Comparison of ENCODE assay signal across 8 cellular contexts in the genomic region with DNA sequence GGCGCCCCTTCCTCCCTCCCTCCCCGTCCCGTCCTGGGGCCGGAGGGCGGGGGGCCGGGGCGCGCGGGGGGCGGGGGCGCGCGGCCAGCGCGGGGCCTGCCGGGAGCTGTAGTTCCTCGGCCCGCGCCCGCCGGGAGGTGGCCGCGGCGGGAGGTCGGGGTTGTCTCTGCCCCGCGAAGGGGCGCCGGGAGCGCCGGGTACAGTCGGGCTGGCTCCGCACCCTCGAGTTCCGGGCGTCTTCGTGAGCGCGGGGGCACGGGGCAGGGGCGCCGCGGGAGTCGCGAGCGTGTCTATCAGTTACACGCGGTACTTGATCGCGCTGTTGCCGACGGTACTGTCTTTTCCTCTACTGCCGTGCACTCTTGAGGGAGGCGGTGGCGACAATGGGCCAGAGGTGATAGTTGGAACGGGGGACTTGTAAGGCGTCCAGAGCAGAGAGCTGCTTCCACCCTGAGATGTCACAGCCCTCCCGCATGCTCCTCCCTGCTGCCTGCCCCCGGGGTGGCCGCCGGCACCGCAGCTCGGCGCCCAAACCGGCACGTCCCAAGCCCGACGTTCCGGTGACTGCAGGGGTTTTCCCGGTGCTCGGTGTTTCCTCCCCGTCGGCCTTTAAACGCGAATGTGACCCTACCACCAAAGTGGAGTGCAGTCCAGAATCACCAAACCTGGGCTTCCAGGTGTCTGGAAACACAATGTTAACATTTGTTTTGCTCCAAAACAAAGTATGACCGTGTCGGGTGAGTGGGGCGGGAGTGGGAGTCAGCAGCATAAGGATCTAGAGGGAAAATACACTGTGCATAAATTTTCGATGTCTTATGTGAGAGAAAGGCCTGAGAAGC. TPM values are rescaled to one million over a fixed set of nuclear protein-coding genes. Genes with fewer than 3 reads are reported as not detected.
DNase-seq lines count a peak whose midpoint lies in the region; ATAC-seq, FAIRE-seq and TF ChIP-seq lines count a peak whose summit lies in the region.

Gene PRKD3, minus strand, starts transcription at position 48 of the 839 bp plus-strand sequence. CDS start 8,309 bp downstream, outside the sequence.

- TSS peak; percentile 11 for BruUV-seq in endothelial cell of umbilical vein (replicated peaks; lab: Mats Ljungman, UMichigan)

- dilution Hi-C loops in endothelial cell of umbilical vein (cut with MboI; ENCODE audit: extremely low pct_ligation_motif_present, low sequenced_read_pairs), result no loop called here

- no peaks in the 10 kb centered on the region for H3K36me3 ChIP-seq in endothelial cell of umbilical vein (ENCODE audit: control insufficient read depth in 2 of 2, extremely low read depth in 1 of 2, insufficient read depth in 2 of 2, low read length in 2 of 2)

- CTCF ChIA-PET in endothelial cell of umbilical vein (lab: Charles Lee), result interaction anchor here (0.6 to 1.6 kb wide), 7 partner anchors 12 to 950 kb away, joined by 3 to 5 read pairs (median 3); no protein-coding TSS in a partner anchor

- peak within 1 kb of the TSS; percentile 92 for H3K27ac Mint-ChIP-seq in stimulated activated effector memory CD8-positive, alpha-beta T cell treated with anti-CD3 and anti-CD28 coated beads, Interleukin-12 subunit alpha, Interleukin-12 subunit beta, amount 100 ng/mL, for 72 hours

- no peaks in the 10 kb centered on the region for H3K9me1 ChIP-seq in endothelial cell of umbilical vein (replicated peaks; ENCODE audit: control insufficient read depth, extremely low read depth, insufficient read depth, low read length)

- peak; percentile 60 for ATAC-seq in GM18867 (IDR thresholded peaks at IDR 0.05; ENCODE audit: unreplicated experiment)
- ATAC-seq in HG03095 (IDR thresholded peaks at IDR 0.05; ENCODE audit: unreplicated experiment), result peak; percentile 66
- ATAC-seq in stimulated activated effector memory CD8-positive, alpha-beta T cell treated with anti-CD3 and anti-CD28 coated beads, Interleukin-12 subunit alpha, Interleukin-12 subunit beta, amount 100 ng/mL, for 72 hours, result peak; percentile 87

- peak within 1 kb of the TSS; percentile 64 for H3K27ac ChIP-seq in endothelial cell of umbilical vein (ENCODE audit: insufficient read depth, low read depth, low read length)

- H3K4me2 ChIP-seq in endothelial cell of umbilical vein (ENCODE audit: insufficient read depth, low read length), result peak within 1 kb of the TSS; percentile 97

- H3K4me1 Mint-ChIP-seq in stimulated activated effector memory CD8-positive, alpha-beta T cell treated with anti-CD3 and anti-CD28 coated beads, Interleukin-12 subunit alpha, Interleukin-12 subunit beta, amount 100 ng/mL, for 72 hours, result peaks cover 28% of the 10 kb centered on the region

- peaks cover 27% of the 10 kb centered on the region for H3K4me1 ChIP-seq in endothelial cell of umbilical vein (ENCODE audit: control insufficient read depth, extremely low read depth, insufficient read depth, low read length)
- H3K4me1 ChIP-seq in mononuclear cell (ENCODE audit: insufficient read depth, low read length), result peaks cover 33% of the 10 kb centered on the region

- peak within 1 kb of the TSS; percentile 97 to 99 (median 98) for H3K4me3 ChIP-seq in endothelial cell of umbilical vein (replicated peaks in 1 of 3; ENCODE audit: insufficient read depth in 1 of 3, low read depth in 1 of 3, low read length in 3 of 3)
- H3K4me3 ChIP-seq in mononuclear cell (ENCODE audit: low read length), result peak within 1 kb of the TSS; percentile 68

- peak; percentile 31 for FAIRE-seq in endothelial cell of umbilical vein (lab: Jason Lieb, UNC)

- no peak for TF ChIP-seq POLR2A in endothelial cell of umbilical vein (IDR thresholded peaks at IDR 0.05; ENCODE audit: low read depth, low read length)

- POLR2A ChIA-PET in endothelial cell of umbilical vein (lab: Charles Lee), result interaction anchor here (0.9 to 1.3 kb wide), 2 partner anchors 18 to 42 kb away, joined by 3 read pairs; no protein-coding TSS in a partner anchor

- H3K9me3 ChIP-seq in endothelial cell of umbilical vein (replicated peaks; ENCODE audit: control insufficient read depth, insufficient read depth, low read length), result no peaks in the 10 kb centered on the region
- no peaks in the 10 kb centered on the region for H3K9me3 ChIP-seq in mononuclear cell (ENCODE audit: low read depth, low read length)

- no peaks in the 10 kb centered on the region for H3K9me3 Mint-ChIP-seq in stimulated activated effector memory CD8-positive, alpha-beta T cell treated with anti-CD3 and anti-CD28 coated beads, Interleukin-12 subunit alpha, Interleukin-12 subunit beta, amount 100 ng/mL, for 72 hours

- H3K9ac ChIP-seq in endothelial cell of umbilical vein (replicated peaks; ENCODE audit: extremely low read depth, insufficient read depth, low read length), result peak within 1 kb of the TSS; percentile 93

- TF ChIP-seq CTCF in endothelial cell of umbilical vein (IDR thresholded peaks at IDR 0.05; ENCODE audit: extremely low read depth in 1 of 2, insufficient read depth in 1 of 2, low read depth in 1 of 2, low read length in 2 of 2), result no peak

- H4K20me1 ChIP-seq in endothelial cell of umbilical vein (replicated peaks; ENCODE audit: control insufficient read depth, extremely low read depth, insufficient read depth, low read length), result peaks cover 2% of the 10 kb centered on the region

- H3K27me3 ChIP-seq in endothelial cell of umbilical vein (ENCODE audit: control insufficient read depth in 2 of 2, insufficient read depth in 2 of 2, low read length in 2 of 2), result no peaks in the 10 kb centered on the region
- H3K27me3 ChIP-seq in mononuclear cell (ENCODE audit: insufficient read depth, low read length), result no peaks in the 10 kb centered on the region

- DNase-seq in AG08395 (ENCODE audit: low spot score), result peak; percentile 78
- peak; percentile 50 for DNase-seq in NCI-H774 (lab: John Stamatoyannopoulos, UW)
- peak; percentile 81 for DNase-seq in activated CD8-positive, alpha-beta memory T cell treated with anti-CD3 and anti-CD28 coated beads, Interleukin-2, amount 50 U/mL, for 48 hours
- DNase-seq in endothelial cell of umbilical vein (ENCODE audit: low read depth, low spot score), result peak; percentile 72
- peak; percentile 51 to 83 for DNase-seq in stimulated activated effector memory CD8-positive, alpha-beta T cell treated with anti-CD3 and anti-CD28 coated beads, Interleukin-12 subunit alpha, Interleukin-12 subunit beta, amount 100 ng/mL, for 72 hours (ENCODE audit: low spot score in 2 of 2)

- intact Hi-C loops in endothelial cell of umbilical vein (cut with micrococcal nuclease), result loop anchor here (2.0 to 10.0 kb wide), 4 partner anchors 66 to 747 kb away; partner anchors contain the start of genes CEBPZ and NDUFAF7

- peak within 1 kb of the TSS; percentile 87 for H3K4me3 Mint-ChIP-seq in stimulated activated effector memory CD8-positive, alpha-beta T cell treated with anti-CD3 and anti-CD28 coated beads, Interleukin-12 subunit alpha, Interleukin-12 subunit beta, amount 100 ng/mL, for 72 hours

- peak within 1 kb of the TSS; percentile 58 for H2AFZ ChIP-seq in endothelial cell of umbilical vein (ENCODE audit: low read depth, low read length)

- peaks cover 16% of the 10 kb centered on the region for H3K36me3 Mint-ChIP-seq in stimulated activated effector memory CD8-positive, alpha-beta T cell treated with anti-CD3 and anti-CD28 coated beads, Interleukin-12 subunit alpha, Interleukin-12 subunit beta, amount 100 ng/mL, for 72 hours

- H3K79me2 ChIP-seq in endothelial cell of umbilical vein (ENCODE audit: control insufficient read depth, insufficient read depth, low read length), result peaks cover 42% of the 10 kb centered on the region

TF ChIP-seq in endothelial cell of umbilical vein, 7 proteins besides CTCF, POLR2A, EP300 and RAD21:
- TF ChIP-seq JUN (IDR thresholded peaks at IDR 0.05; ENCODE audit: borderline replicate concordance, insufficient read depth, insufficient read length, low read depth) (no peak), POLR2AphosphoS5 (IDR thresholded peaks at IDR 0.05; ENCODE audit: insufficient read depth, low read depth, low read length) (no peak), EZH2 (IDR thresholded peaks at IDR 0.05; ENCODE audit: borderline replicate concordance, low read depth, low read length, severe bottlenecking) (peak; percentile 67)
- TF ChIP-seq, protein P1, sequence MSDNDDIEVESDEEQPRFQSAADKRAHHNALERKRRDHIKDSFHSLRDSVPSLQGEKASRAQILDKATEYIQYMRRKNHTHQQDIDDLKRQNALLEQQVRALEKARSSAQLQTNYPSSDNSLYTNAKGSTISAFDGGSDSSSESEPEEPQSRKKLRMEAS (IDR thresholded peaks at IDR 0.05; ENCODE audit: insufficient read depth, insufficient read length), result no peak
TF ChIP-seq in endothelial cell of umbilical vein: peak in this region for 1.

RNA-seq across cellular contexts. Expression of gene PRKD3, which starts in this region (rescaled TPM):
- 47.3 and 48.4 TPM in 2 replicates for total RNA-seq in endothelial cell of umbilical vein
- polyA plus RNA-seq in endothelial cell of umbilical vein, result 11.9 and 14.9 TPM in 2 replicates
- polyA plus RNA-seq in endothelial cell of umbilical vein (2011; cell fraction: cytosol; rRNA removed), result 17.6 and 18.1 TPM in 2 replicates
- 43.1 and 51.5 TPM in 2 replicates for polyA plus RNA-seq in endothelial cell of umbilical vein (2011; cell fraction: nucleus; rRNA removed)
- polyA plus RNA-seq in endothelial cell of umbilical vein (2012), result 23.0 and 35.6 TPM in 2 replicates
- 45.1 and 46.9 TPM in 2 replicates for polyA minus RNA-seq in endothelial cell of umbilical vein
- polyA minus RNA-seq in endothelial cell of umbilical vein (2011; cell fraction: cytosol; rRNA and poly(A)+ RNA removed), result 40.1 TPM
- polyA minus RNA-seq in endothelial cell of umbilical vein (2011; cell fraction: nucleus; rRNA and poly(A)+ RNA removed), result 55.8 and 91.6 TPM in 2 replicates
- total RNA-seq in mononuclear cell, result 67.9 TPM

Comparison
In these comparisons a context has a peak if more than half of its experiments do, and no peak if none do; other contexts are left out.
1. Peak in every context shown above with its lines: DNase-seq, ATAC-seq, H3K4me3 ChIP-seq and H3K27ac ChIP-seq.